Comparison of ENCODE assay signal across 8 cellular contexts in genomic region chr2:96527052-96527964, GRCh38. TPM values are rescaled to one million over a fixed set of nuclear protein-coding genes. Genes with fewer than 3 reads are reported as not detected.
DNase-seq lines count a peak whose midpoint lies in the region; ATAC-seq, FAIRE-seq and TF ChIP-seq lines count a peak whose summit lies in the region.

No MANE protein-coding gene starts in this region.

- H3F3A ChIP-seq in OCI-LY1 (ENCODE audit: insufficient read depth, low read length), result no peaks in the 10 kb centered on the region

- H3K4me1 Mint-ChIP-seq in activated naive CD8-positive, alpha-beta T cell treated with anti-CD3 and anti-CD28 coated beads for 36 hours, result peaks cover 58% of the 10 kb centered on the region

- peak overlapping the region; percentile 91 for H3K27ac Mint-ChIP-seq in activated naive CD8-positive, alpha-beta T cell treated with anti-CD3 and anti-CD28 coated beads for 36 hours

- H3K27ac ChIP-seq in OCI-LY1 (ENCODE audit: low read depth, low read length, poor library complexity, severe bottlenecking), result no peak overlapping the region
- no peak overlapping the region for H3K27ac ChIP-seq in keratinocyte (ENCODE audit: control insufficient read depth, insufficient read depth, low read length)

- H3K27me3 Mint-ChIP-seq in activated naive CD8-positive, alpha-beta T cell treated with anti-CD3 and anti-CD28 coated beads for 36 hours, result peaks cover 3% of the 10 kb centered on the region

- H4K20me1 ChIP-seq in OCI-LY1 (ENCODE audit: insufficient read depth, low read length) (no peaks in the 10 kb centered on the region), keratinocyte (ENCODE audit: control insufficient read depth, extremely low read depth, insufficient read depth, low read length) (no peaks in the 10 kb centered on the region)

- no peak overlapping the region for H2AFZ ChIP-seq in OCI-LY1 (ENCODE audit: low read length)
- H2AFZ ChIP-seq in keratinocyte (ENCODE audit: control insufficient read depth, low read length), result peak overlapping the region; percentile 71

- peak overlapping the region; percentile 21 for H3K4me3 ChIP-seq in OCI-LY1 (ENCODE audit: low read depth, low read length, poor library complexity, severe bottlenecking)
- H3K4me3 ChIP-seq in keratinocyte (ENCODE audit: control insufficient read depth in 2 of 3, extremely low read depth in 1 of 3, insufficient read depth in 2 of 3, low read depth in 1 of 3, low read length in 3 of 3), result peak overlapping the region in 2 of 3 experiments; percentile 51 to 56

- H3K36me3 ChIP-seq in OCI-LY1 (ENCODE audit: insufficient read depth, low read length) (no peaks in the 10 kb centered on the region; the same call in 1 of the 2 replicates), keratinocyte (ENCODE audit: control insufficient read depth in 2 of 2, extremely low read depth in 1 of 2, insufficient read depth in 2 of 2, low read length in 2 of 2) (no peaks in the 10 kb centered on the region)

- H3K9ac ChIP-seq in OCI-LY1 (ENCODE audit: low read length), result no peak overlapping the region
- peak overlapping the region; percentile 68 for H3K9ac ChIP-seq in keratinocyte (ENCODE audit: control insufficient read depth, extremely low read depth, insufficient read depth, low read length)

- DNase-seq in activated naive CD8-positive, alpha-beta T cell treated with anti-CD3 and anti-CD28 coated beads for 36 hours, result peak; percentile 79
- DNase-seq in keratinocyte (ENCODE audit: low read depth, low spot score) (no peak), glomerular visceral epithelial cell (ENCODE audit: extremely low spot score) (no peak)
- DNase-seq in stimulated activated CD4-positive, alpha-beta T cell treated with anti-CD3 and anti-CD28 coated beads, Interleukin-4, amount 100 ng/mL, for 48 hours (ENCODE audit: low read depth in 2 of 2), result peak; percentile 61 to 77

- FAIRE-seq in keratinocyte (lab: Jason Lieb, UNC), result no peak

- H3K4me1 ChIP-seq in OCI-LY1 (ENCODE audit: insufficient read depth, low read length, severe bottlenecking), result peaks cover 4% of the 10 kb centered on the region
- H3K4me1 ChIP-seq in keratinocyte (ENCODE audit: control insufficient read depth, extremely low read depth, insufficient read depth, low read length), result peaks cover 6% of the 10 kb centered on the region

- no peaks in the 10 kb centered on the region for H3K9me2 ChIP-seq in OCI-LY1 (ENCODE audit: low read depth, low read length)

- no peaks in the 10 kb centered on the region for H3K9me1 ChIP-seq in keratinocyte (ENCODE audit: control insufficient read depth, extremely low read depth, insufficient read depth, low read length)

- H3K4me3 Mint-ChIP-seq in activated naive CD8-positive, alpha-beta T cell treated with anti-CD3 and anti-CD28 coated beads for 36 hours, result peak overlapping the region; percentile 73

- no peaks in the 10 kb centered on the region for H3K36me3 Mint-ChIP-seq in activated naive CD8-positive, alpha-beta T cell treated with anti-CD3 and anti-CD28 coated beads for 36 hours

- dilution Hi-C loops in keratinocyte (cut with MboI; ENCODE audit: extremely low pct_ligation_motif_present, low sequenced_read_pairs), result no loop called here

- H3K9me3 ChIP-seq in OCI-LY1 (ENCODE audit: low read length) (no peaks in the 10 kb centered on the region), keratinocyte (ENCODE audit: control insufficient read depth, low read depth, low read length) (no peaks in the 10 kb centered on the region)

- H3K4me2 ChIP-seq in OCI-LY1 (ENCODE audit: low read length), result peak overlapping the region; percentile 36; the same call in 1 of the 2 replicates
- peak overlapping the region; percentile 64 for H3K4me2 ChIP-seq in keratinocyte (ENCODE audit: control insufficient read depth, extremely low read depth, insufficient read depth, low read depth, low read length)

- H3K27me3 ChIP-seq in OCI-LY1 (ENCODE audit: insufficient read depth, low read length), result peaks cover 33% of the 10 kb centered on the region
- peaks cover 38% of the 10 kb centered on the region for H3K27me3 ChIP-seq in keratinocyte (ENCODE audit: control insufficient read depth, extremely low read depth, insufficient read depth, low read length)

- no peaks in the 10 kb centered on the region for H3K79me2 ChIP-seq in OCI-LY1 (ENCODE audit: insufficient read depth, low read length)
- no peaks in the 10 kb centered on the region for H3K79me2 ChIP-seq in keratinocyte (ENCODE audit: control insufficient read depth, insufficient read depth, low read length)

- ATAC-seq in GM19035 (IDR thresholded peaks at IDR 0.05; ENCODE audit: unreplicated experiment), result peak; percentile 32
- no peak for ATAC-seq in HG03159 (IDR thresholded peaks at IDR 0.05; ENCODE audit: unreplicated experiment)
- ATAC-seq in GM21576 (IDR thresholded peaks at IDR 0.05; ENCODE audit: unreplicated experiment), result no peak

- TF ChIP-seq CTCF in OCI-LY1 (IDR thresholded peaks at IDR 0.05; ENCODE audit: low read length) (no peak; the same call in 1 of the 2 replicates), keratinocyte (optimal IDR thresholded peaks at IDR 0.05 in 1 of 3, IDR thresholded peaks at IDR 0.05 in 1 of 3, conservative IDR thresholded peaks at IDR 0.05 in 1 of 3; ENCODE audit: extremely low read depth in 1 of 3, insufficient read depth in 2 of 3, low read length in 3 of 3) (no peak)

- H3K9me3 Mint-ChIP-seq in activated naive CD8-positive, alpha-beta T cell treated with anti-CD3 and anti-CD28 coated beads for 36 hours, result no peaks in the 10 kb centered on the region

RNA-seq across cellular contexts. Expression of gene ARID5A, which starts 9.2 kb away (rescaled TPM):
- 10 to 100 TPM; 59.5 to 61.7 TPM for total RNA-seq in activated naive CD8-positive, alpha-beta T cell treated with anti-CD3 and anti-CD28 coated beads for 36 hours
- 1.6 to 2.8 TPM (median 1.9 TPM) in 3 replicates for polyA plus RNA-seq in keratinocyte
- polyA plus RNA-seq in keratinocyte (2011; ENCODE audit: low read depth), result 3.4 TPM
- 0.98 and 2.6 TPM in 2 replicates for polyA plus RNA-seq in keratinocyte (2011; cell fraction: cytosol; rRNA removed)
- 2.4 and 3.3 TPM in 2 replicates for polyA plus RNA-seq in keratinocyte (2011; cell fraction: nucleus; rRNA removed)
- 3.0 and 4.9 TPM in 2 replicates for polyA plus RNA-seq in keratinocyte (2012; ENCODE audit: low replicate concordance)
- polyA minus RNA-seq in keratinocyte, result 0.86 to 4.1 TPM (median 0.93 TPM) in 3 replicates
- polyA minus RNA-seq in keratinocyte (2011; cell fraction: cytosol; rRNA and poly(A)+ RNA removed), result 3.1 TPM
- 1.0 and 2.4 TPM in 2 replicates for polyA minus RNA-seq in keratinocyte (2011; cell fraction: nucleus; rRNA and poly(A)+ RNA removed)

RNA-seq across cellular contexts. Expression of gene NEURL3, which starts 22.2 kb away (rescaled TPM):
- under 1 TPM in 1 of 2 experiments, not detected in 1; 0.16 TPM for total RNA-seq in activated naive CD8-positive, alpha-beta T cell treated with anti-CD3 and anti-CD28 coated beads for 36 hours
- polyA plus RNA-seq in keratinocyte, result 0.05 to 0.06 TPM in 2 of 3 replicates, not detected in the other
- polyA plus RNA-seq in keratinocyte (2011; ENCODE audit: low read depth), result not detected
- polyA plus RNA-seq in keratinocyte (2011; cell fraction: cytosol; rRNA removed), result not detected in 2 replicates
- polyA plus RNA-seq in keratinocyte (2011; cell fraction: nucleus; rRNA removed), result 0.15 and 0.48 TPM in 2 replicates
- 0.20 TPM in 1 of 2 replicates, not detected in the other for polyA plus RNA-seq in keratinocyte (2012; ENCODE audit: low replicate concordance)
- polyA minus RNA-seq in keratinocyte, result not detected in 3 replicates
- polyA minus RNA-seq in keratinocyte (2011; cell fraction: cytosol; rRNA and poly(A)+ RNA removed), result not detected
- polyA minus RNA-seq in keratinocyte (2011; cell fraction: nucleus; rRNA and poly(A)+ RNA removed), result 0.32 TPM in 1 of 2 replicates, not detected in the other

Comparison
In these comparisons a context has a peak if more than half of its experiments do, and no peak if none do; other contexts are left out.
1. DNase-seq: peak in activated naive CD8-positive, alpha-beta T cell treated with anti-CD3 and anti-CD28 coated beads for 36 hours (single experiment) and stimulated activated CD4-positive, alpha-beta T cell treated with anti-CD3 and anti-CD28 coated beads, Interleukin-4, amount 100 ng/mL, for 48 hours (2 of 2); none in keratinocyte (single experiment) and glomerular visceral epithelial cell (single experiment).